Comparison of ENCODE assay signal across 11 cellular contexts in the genomic region with DNA sequence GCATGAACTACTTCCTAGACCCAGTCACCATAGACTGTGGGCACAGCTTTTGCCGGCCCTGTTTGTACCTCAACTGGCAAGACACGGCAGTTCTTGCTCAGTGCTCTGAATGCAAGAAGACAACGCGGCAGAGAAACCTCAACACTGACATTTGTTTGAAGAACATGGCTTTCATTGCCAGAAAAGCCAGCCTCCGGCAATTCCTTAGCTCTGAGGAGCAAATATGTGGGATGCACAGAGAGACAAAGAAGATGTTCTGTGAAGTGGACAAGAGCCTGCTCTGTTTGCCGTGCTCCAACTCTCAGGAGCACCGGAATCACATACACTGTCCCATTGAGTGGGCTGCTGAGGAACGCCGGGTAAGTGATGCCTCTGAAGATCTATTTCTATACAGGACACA. TPM values are rescaled to one million over a fixed set of nuclear protein-coding genes. Genes with fewer than 3 reads are reported as not detected.
"Had no signal": no experiment of that assay in that cellular context is flagged by ENCODE, and none has a peak within 500 bp of the region (broad histone marks: within the 10 kb centered on the region; RNA-seq: fewer than 3 reads in every experiment).

No MANE protein-coding gene starts in this region.

RNA-seq across cellular contexts. Expression of a gene that starts 2.4 kb away (rescaled TPM):
- total RNA-seq: OCI-LY7; PC-3; PC-9; Peyer's patch; Right ventricle myocardium inferior; Right ventricle myocardium superior; SJCRH30; SJSA1; T-cell; T-helper 1 cell treated with Interleukin-12 subunit alpha and Interleukin-12 subunit beta and Interleukin-4 antibody, amounts not matched to agents 30 ng/mL and 1 ng/mL, for 36 hours had no signal
- polyA plus RNA-seq: SK-N-SH had no signal

RNA-seq across cellular contexts. Expression of a gene that starts 28.9 kb away (rescaled TPM):
- total RNA-seq: OCI-LY7; PC-3; PC-9; Peyer's patch; Right ventricle myocardium inferior; Right ventricle myocardium superior; SJCRH30; SJSA1; T-cell; T-helper 1 cell treated with Interleukin-12 subunit alpha and Interleukin-12 subunit beta and Interleukin-4 antibody, amounts not matched to agents 30 ng/mL and 1 ng/mL, for 36 hours had no signal
- polyA plus RNA-seq: SK-N-SH had no signal

RNA-seq across cellular contexts. Expression of a gene that starts 46.9 kb away (rescaled TPM):
- total RNA-seq: OCI-LY7; PC-3; PC-9; Peyer's patch; Right ventricle myocardium inferior; Right ventricle myocardium superior; SJCRH30; SJSA1; T-cell; T-helper 1 cell treated with Interleukin-12 subunit alpha and Interleukin-12 subunit beta and Interleukin-4 antibody, amounts not matched to agents 30 ng/mL and 1 ng/mL, for 36 hours had no signal
- polyA plus RNA-seq: SK-N-SH had no signal

RNA-seq across cellular contexts. Expression of a gene that starts 50.7 kb away (rescaled TPM):
- total RNA-seq: OCI-LY7; PC-3; PC-9; Peyer's patch; Right ventricle myocardium inferior; Right ventricle myocardium superior; SJCRH30; SJSA1; T-cell; T-helper 1 cell treated with Interleukin-12 subunit alpha and Interleukin-12 subunit beta and Interleukin-4 antibody, amounts not matched to agents 30 ng/mL and 1 ng/mL, for 36 hours had no signal
- polyA plus RNA-seq: SK-N-SH had no signal

RNA-seq across cellular contexts. Expression of a gene that starts 58.5 kb away (rescaled TPM):
- total RNA-seq: OCI-LY7; PC-3; PC-9; Peyer's patch; Right ventricle myocardium inferior; Right ventricle myocardium superior; SJCRH30; SJSA1; T-cell; T-helper 1 cell treated with Interleukin-12 subunit alpha and Interleukin-12 subunit beta and Interleukin-4 antibody, amounts not matched to agents 30 ng/mL and 1 ng/mL, for 36 hours had no signal
- polyA plus RNA-seq: SK-N-SH had no signal
